15 cellular contexts compared by ENCODE assay signal in genomic region chr13:85508683-85509329, GRCh38.
DNase-seq lines count a peak whose midpoint lies in the region; ATAC-seq and TF ChIP-seq lines count a peak whose summit lies in the region.
"Had no signal": no experiment of that assay in that cellular context is flagged by ENCODE, and none has a peak within 500 bp of the region (broad histone marks: within the 10 kb centered on the region; RNA-seq: fewer than 3 reads in every experiment).

No MANE protein-coding gene starts in this region.

- no peak overlapping the region for H3K4me2 ChIP-seq in mesendoderm (ENCODE audit: low read length)
- H3K4me2 ChIP-seq: PC-9 had no signal

- DNase-seq in AG20443 (ENCODE audit: low spot score) (peak; percentile 6), LNCaP clone FGC (ENCODE audit: low read depth) (no peak), endodermal cell (peak; percentile 69), mesendoderm (peak; percentile 16), uterus (no peak), tibial nerve (ENCODE audit: low spot score in 2 of 2) (no peak)
- DNase-seq: activated CD4-positive, alpha-beta T cell treated with anti-CD3 and anti-CD28 coated beads, Interleukin-2, amount 10 ng/mL, durations not matched to agents 24 days and 14 days; activated effector memory CD4-positive, alpha-beta T cell treated with anti-CD3 and anti-CD28 coated beads, Interleukin-2, amount 50 U/mL, for 16 hours; caudate nucleus; stimulated activated CD4-positive, alpha-beta T cell treated with anti-CD3 and anti-CD28 coated beads, Interleukin-4, amount 100 ng/mL, for 4 hours; stomach; T-helper 17 cell had no signal

- no peak overlapping the region for H3K4me3 ChIP-seq in LNCaP clone FGC (ENCODE audit: low read depth, low read length)
- no peak overlapping the region for H3K4me3 ChIP-seq in endodermal cell (ENCODE audit: low read length)
- no peak overlapping the region for H3K4me3 ChIP-seq in mesendoderm (ENCODE audit: low read length)
- no peak overlapping the region for H3K4me3 ChIP-seq in uterus
- no peak overlapping the region for H3K4me3 ChIP-seq in tibial nerve
- H3K4me3 ChIP-seq: PC-9, stomach had no signal

- H3K56ac ChIP-seq in mesendoderm (ENCODE audit: low read length): no peak overlapping the region

- H3K4ac ChIP-seq in mesendoderm (ENCODE audit: low read depth, low read length): no peak overlapping the region

- no peaks in the 10 kb centered on the region for H3K36me3 ChIP-seq in endodermal cell (ENCODE audit: control insufficient read depth, insufficient read depth, low read length)
- H3K36me3 ChIP-seq in mesendoderm (ENCODE audit: control insufficient read depth, insufficient read depth, low read length): no peaks in the 10 kb centered on the region
- H3K36me3 ChIP-seq in uterus: no peaks in the 10 kb centered on the region
- H3K36me3 ChIP-seq in tibial nerve: no peaks in the 10 kb centered on the region
- H3K36me3 ChIP-seq: stomach had no signal

- H3K27me3 Mint-ChIP-seq in endodermal cell (ENCODE audit: insufficient read depth): no peaks in the 10 kb centered on the region
- H3K27me3 Mint-ChIP-seq: activated CD4-positive, alpha-beta T cell treated with anti-CD3 and anti-CD28 coated beads, Interleukin-2, amount 10 ng/mL, durations not matched to agents 24 days and 14 days; T-helper 17 cell had no signal

- no peak overlapping the region for H3K4me3 Mint-ChIP-seq in endodermal cell
- H3K4me3 Mint-ChIP-seq: activated CD4-positive, alpha-beta T cell treated with anti-CD3 and anti-CD28 coated beads, Interleukin-2, amount 10 ng/mL, durations not matched to agents 24 days and 14 days; T-helper 17 cell had no signal

- H3K27ac Mint-ChIP-seq in endodermal cell: no peak overlapping the region
- H3K27ac Mint-ChIP-seq: activated CD4-positive, alpha-beta T cell treated with anti-CD3 and anti-CD28 coated beads, Interleukin-2, amount 10 ng/mL, durations not matched to agents 24 days and 14 days; T-helper 17 cell had no signal

- no peak overlapping the region for H4K8ac ChIP-seq in mesendoderm (ENCODE audit: low read depth, low read length)

- H3K4me1 ChIP-seq in endodermal cell (ENCODE audit: control insufficient read depth, insufficient read depth, low read length) (no peaks in the 10 kb centered on the region), mesendoderm (ENCODE audit: control insufficient read depth, low read depth, low read length) (no peaks in the 10 kb centered on the region), uterus (no peaks in the 10 kb centered on the region), tibial nerve (no peaks in the 10 kb centered on the region)

- H2BK120ac ChIP-seq in mesendoderm (ENCODE audit: low read depth, low read length): no peak overlapping the region

- H3K27ac ChIP-seq in endodermal cell (ENCODE audit: low read depth, low read length) (no peak overlapping the region), mesendoderm (ENCODE audit: low read depth, low read length) (no peak overlapping the region), uterus (no peak overlapping the region), tibial nerve (no peak overlapping the region)

- H2BK15ac ChIP-seq in mesendoderm (replicated peaks; ENCODE audit: low read depth): no peak overlapping the region

- intact Hi-C loops in uterus (cut with DNase I; ENCODE audit: low total_unique reads): no loop called here

- H3K9me3 Mint-ChIP-seq in endodermal cell: no peaks in the 10 kb centered on the region
- H3K9me3 Mint-ChIP-seq: activated CD4-positive, alpha-beta T cell treated with anti-CD3 and anti-CD28 coated beads, Interleukin-2, amount 10 ng/mL, durations not matched to agents 24 days and 14 days had no signal

- no peaks in the 10 kb centered on the region for H3K79me2 ChIP-seq in mesendoderm (ENCODE audit: control insufficient read depth, insufficient read depth, low read length)

- H3K4me1 Mint-ChIP-seq in endodermal cell: no peaks in the 10 kb centered on the region
- H3K4me1 Mint-ChIP-seq: activated CD4-positive, alpha-beta T cell treated with anti-CD3 and anti-CD28 coated beads, Interleukin-2, amount 10 ng/mL, durations not matched to agents 24 days and 14 days; T-helper 17 cell had no signal

- H3K9ac ChIP-seq in endodermal cell (ENCODE audit: extremely low read depth, low read length, poor library complexity, severe bottlenecking): no peak overlapping the region
- H3K9ac ChIP-seq in mesendoderm (ENCODE audit: low read length): no peak overlapping the region

- TF ChIP-seq POLR2A in uterus (IDR thresholded peaks at IDR 0.05) (no peak), tibial nerve (IDR thresholded peaks at IDR 0.05) (no peak)

- H3K9me3 ChIP-seq in endodermal cell (ENCODE audit: control insufficient read depth, low read length) (no peaks in the 10 kb centered on the region), uterus (no peaks in the 10 kb centered on the region), tibial nerve (no peaks in the 10 kb centered on the region)
- H3K9me3 ChIP-seq: stomach had no signal

- no peak overlapping the region for H3K18ac ChIP-seq in mesendoderm (ENCODE audit: low read length)

- ATAC-seq in HG02870 (IDR thresholded peaks at IDR 0.05; ENCODE audit: unreplicated experiment) (no peak), HG02798 (IDR thresholded peaks at IDR 0.05; ENCODE audit: poor library complexity, unreplicated experiment) (no peak)
- ATAC-seq: T-helper 17 cell had no signal

- no peak overlapping the region for H3K23ac ChIP-seq in mesendoderm (ENCODE audit: low read length)

- no peaks in the 10 kb centered on the region for H3K79me1 ChIP-seq in mesendoderm (ENCODE audit: low read length)

- peak; percentile 15; the same call in 1 of the 2 replicates for TF ChIP-seq CTCF in LNCaP clone FGC (IDR thresholded peaks at IDR 0.05; ENCODE audit: control insufficient read depth, extremely low read depth, insufficient read depth)
- no peak for TF ChIP-seq CTCF in endodermal cell (conservative IDR thresholded peaks at IDR 0.05)
- TF ChIP-seq CTCF in uterus (IDR thresholded peaks at IDR 0.05): no peak
- no peak for TF ChIP-seq CTCF in tibial nerve (IDR thresholded peaks at IDR 0.05)

- no peak overlapping the region for H2AK5ac ChIP-seq in mesendoderm (ENCODE audit: low read length)

- no peak for TF ChIP-seq EP300 in tibial nerve (IDR thresholded peaks at IDR 0.05)

- no peaks in the 10 kb centered on the region for H3K27me3 ChIP-seq in endodermal cell (ENCODE audit: control insufficient read depth, insufficient read depth, low read length, poor library complexity, severe bottlenecking)
- no peaks in the 10 kb centered on the region for H3K27me3 ChIP-seq in mesendoderm (ENCODE audit: insufficient read depth, low read length, poor library complexity)
- H3K27me3 ChIP-seq in uterus: no peaks in the 10 kb centered on the region
- H3K27me3 ChIP-seq in tibial nerve: no peaks in the 10 kb centered on the region
- H3K27me3 ChIP-seq: stomach had no signal

- H3K36me3 Mint-ChIP-seq in endodermal cell (ENCODE audit: low read depth): no peaks in the 10 kb centered on the region

- no peak overlapping the region for H4K5ac ChIP-seq in mesendoderm (ENCODE audit: low read length)

- no peak overlapping the region for H2BK5ac ChIP-seq in mesendoderm (ENCODE audit: low read length)

- WGBS in endodermal cell (ENCODE audit: insufficient coverage in 1 of 2, insufficient read length in 1 of 2), 2 experiments: 91 to 95% methylated on average over 7 to 12 of the region's 12 CpGs
- no CpG with 5 or more reads among the region's 12 CpGs for WGBS in mesendoderm (ENCODE audit: extremely low coverage, insufficient coverage, low lambda C conversion rate)
- 92 to 94% methylated on average over 11 to 12 of the region's 12 CpGs for WGBS in tibial nerve, 2 donors

Comparison
In these comparisons a context has a peak if more than half of its experiments do, and no peak if none do; other contexts are left out.
1. DNase-seq: peak in AG20443 (single experiment), endodermal cell (single experiment) and mesendoderm (single experiment); none in LNCaP clone FGC (single experiment), uterus (0 of 2) and tibial nerve (0 of 2).